In the genomic region with DNA sequence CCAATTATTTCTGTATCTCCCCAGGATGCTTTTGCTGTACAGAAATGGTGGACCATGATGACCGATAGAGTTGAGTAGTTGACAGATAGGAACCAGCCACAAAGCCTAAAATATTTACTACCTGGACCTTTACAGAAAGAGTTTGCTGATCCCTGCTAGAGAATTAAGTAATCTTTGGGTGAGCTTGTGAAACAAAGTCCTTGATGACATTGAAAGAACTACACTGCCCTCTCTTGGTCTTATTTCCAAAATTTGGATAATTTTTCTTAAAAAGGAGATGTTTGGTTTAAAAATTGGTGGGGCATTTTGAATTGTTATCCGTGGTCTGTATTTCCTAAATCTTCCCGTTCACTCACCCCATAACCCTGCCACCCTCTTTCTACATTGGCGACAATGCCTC, we compare ENCODE assay signal across 9 cellular contexts. TPM values are rescaled to one million over a fixed set of nuclear protein-coding genes. Genes with fewer than 3 reads are reported as not detected.
DNase-seq lines count a peak whose midpoint lies in the region; ATAC-seq and TF ChIP-seq lines count a peak whose summit lies in the region.
"Had no signal": no experiment of that assay in that cellular context is flagged by ENCODE, and none has a peak within 500 bp of the region (broad histone marks: within the 10 kb centered on the region; RNA-seq: fewer than 3 reads in every experiment).

No MANE protein-coding gene starts in this region.

- WGBS in hepatocyte (ENCODE audit: low lambda C conversion rate, missing lambda C conversion rate) = 58% methylated on average over 4 of the region's 4 CpGs
- 27 to 39% methylated on average over 3 to 4 of the region's 4 CpGs for WGBS in transverse colon (ENCODE audit: low coverage in 1 of 2), 2 donors

- TF ChIP-seq POLR2A in transverse colon (IDR thresholded peaks at IDR 0.05) = no peak

- no peak overlapping the region for H3K4me3 ChIP-seq in hepatocyte
- H3K4me3 ChIP-seq in transverse colon = no peak overlapping the region

- H4K20me1 ChIP-seq in hepatocyte (ENCODE audit: insufficient read depth, poor library complexity, severe bottlenecking) = no peaks in the 10 kb centered on the region

- no peaks in the 10 kb centered on the region for H3K9me2 ChIP-seq in hepatocyte (replicated peaks; ENCODE audit: insufficient read depth)

- ATAC-seq in GM21360 (IDR thresholded peaks at IDR 0.05; ENCODE audit: unreplicated experiment) (no peak), HG03565 (IDR thresholded peaks at IDR 0.05; ENCODE audit: unreplicated experiment) (no peak)
- ATAC-seq: Panc1 had no signal

- H3K27me3 Mint-ChIP-seq in activated T-cell treated with anti-CD3 and anti-CD28 coated beads, Interleukin-2, amount 50 U/mL, for 24 hours = no peaks in the 10 kb centered on the region

- H3K27ac ChIP-seq in VCaP (no peak overlapping the region), hepatocyte (no peak overlapping the region), transverse colon (no peak overlapping the region)

- H3K36me3 ChIP-seq in hepatocyte (replicated peaks; ENCODE audit: insufficient read depth, low read depth) = no peaks in the 10 kb centered on the region
- no peaks in the 10 kb centered on the region for H3K36me3 ChIP-seq in transverse colon

- no peak overlapping the region for H3K4me3 Mint-ChIP-seq in activated T-cell treated with anti-CD3 and anti-CD28 coated beads, Interleukin-2, amount 50 U/mL, for 24 hours

- in situ Hi-C loops in KBM-7 (cut with MboI; ENCODE audit: low pct_unique_long_range_greater_than_20kb, low sequenced_read_pairs) = no loop called here
- in situ Hi-C loops in transverse colon (cut with MboI; ENCODE audit: low pct_ligation_motif_present in 1 of 4, low pct_unique_long_range_greater_than_20kb in 1 of 4, low sequenced_read_pairs in 3 of 4) = loop anchor here (5.0 to 25.0 kb wide), 4 partner anchors 85 to 513 kb away; a partner anchor contains a TSS

- DNase-seq in DMS 273 treated with DMSO at 0.1 percent for 48 hours (lab: John Stamatoyannopoulos, UW) (peak; percentile 5), KBM-7 (peak; percentile 70), hepatocyte (ENCODE audit: low spot score) (peak; percentile 57), transverse colon (no peak)
- DNase-seq in activated T-cell treated with anti-CD3 and anti-CD28 coated beads, Interleukin-2, amount 50 U/mL, for 24 hours = no peak

- TF ChIP-seq EP300 in transverse colon (IDR thresholded peaks at IDR 0.05; ENCODE audit: low read depth) = no peak

- H3K4me1 ChIP-seq in hepatocyte (ENCODE audit: insufficient read depth) = no peaks in the 10 kb centered on the region
- H3K4me1 ChIP-seq in transverse colon = no peaks in the 10 kb centered on the region

- H3K27me3 ChIP-seq in hepatocyte = no peaks in the 10 kb centered on the region
- no peaks in the 10 kb centered on the region for H3K27me3 ChIP-seq in transverse colon

- no peaks in the 10 kb centered on the region for H3K36me3 Mint-ChIP-seq in activated T-cell treated with anti-CD3 and anti-CD28 coated beads, Interleukin-2, amount 50 U/mL, for 24 hours (ENCODE audit: low read depth)

- TF ChIP-seq CTCF in VCaP (conservative IDR thresholded peaks at IDR 0.05) (peak; percentile 41; the same call in 1 of the 2 replicates), hepatocyte (IDR thresholded peaks at IDR 0.05; ENCODE audit: poor library complexity) (peak; percentile 65), transverse colon (IDR thresholded peaks at IDR 0.05) (peak; percentile 26 to 61 (median 41))

- intact Hi-C loops in transverse colon (cut with DNase I; ENCODE audit: low total_unique reads) = loop anchor here (5.0 kb wide), 2 partner anchors 88 to 148 kb away; a partner anchor contains a TSS

- H3K9me3 ChIP-seq in hepatocyte (ENCODE audit: low read depth) (no peaks in the 10 kb centered on the region), transverse colon (no peaks in the 10 kb centered on the region)

- no peak overlapping the region for H3K4me2 ChIP-seq in hepatocyte

- no peak overlapping the region for H2AFZ ChIP-seq in hepatocyte

- H3K9me3 Mint-ChIP-seq in activated T-cell treated with anti-CD3 and anti-CD28 coated beads, Interleukin-2, amount 50 U/mL, for 24 hours = no peaks in the 10 kb centered on the region

- no peaks in the 10 kb centered on the region for H3K79me2 ChIP-seq in hepatocyte

- H3K4me1 Mint-ChIP-seq in activated T-cell treated with anti-CD3 and anti-CD28 coated beads, Interleukin-2, amount 50 U/mL, for 24 hours (ENCODE audit: low read depth) = peaks cover 11% of the 10 kb centered on the region

- H3K27ac Mint-ChIP-seq in activated T-cell treated with anti-CD3 and anti-CD28 coated beads, Interleukin-2, amount 50 U/mL, for 24 hours = no peak overlapping the region

RNA-seq across cellular contexts. Expression of a gene that starts 13.7 kb away (rescaled TPM):
- total RNA-seq in hepatocyte = 36.8 and 40.6 TPM in 2 replicates
- polyA plus RNA-seq in hepatocyte = 39.0 and 40.9 TPM in 2 replicates
- total RNA-seq in transverse colon = 10 to 100 TPM; 28.5 to 71.2 (median 35.1) TPM

RNA-seq across cellular contexts. Expression of a gene that starts 17.1 kb away (rescaled TPM):
- total RNA-seq in hepatocyte (11.8 and 17.1 TPM in 2 replicates), transverse colon (10 to 100 TPM; 25.3 to 36.4 (median 27.1) TPM)
- polyA plus RNA-seq in hepatocyte = 8.1 and 8.6 TPM in 2 replicates

Comparison
In these comparisons a context has a peak if more than half of its experiments do, and no peak if none do; other contexts are left out.
1. DNase-seq: peak in DMS 273 treated with DMSO at 0.1 percent for 48 hours (single experiment), KBM-7 (single experiment) and hepatocyte (single experiment); none in transverse colon (single experiment) and activated T-cell treated with anti-CD3 and anti-CD28 coated beads, Interleukin-2, amount 50 U/mL, for 24 hours (single experiment).
2. Peak in every context shown above with its lines, with median percentiles within 50 percentile points of each other: CTCF ChIP-seq.